Comparison of ENCODE assay signal across 8 cellular contexts in the genomic region with DNA sequence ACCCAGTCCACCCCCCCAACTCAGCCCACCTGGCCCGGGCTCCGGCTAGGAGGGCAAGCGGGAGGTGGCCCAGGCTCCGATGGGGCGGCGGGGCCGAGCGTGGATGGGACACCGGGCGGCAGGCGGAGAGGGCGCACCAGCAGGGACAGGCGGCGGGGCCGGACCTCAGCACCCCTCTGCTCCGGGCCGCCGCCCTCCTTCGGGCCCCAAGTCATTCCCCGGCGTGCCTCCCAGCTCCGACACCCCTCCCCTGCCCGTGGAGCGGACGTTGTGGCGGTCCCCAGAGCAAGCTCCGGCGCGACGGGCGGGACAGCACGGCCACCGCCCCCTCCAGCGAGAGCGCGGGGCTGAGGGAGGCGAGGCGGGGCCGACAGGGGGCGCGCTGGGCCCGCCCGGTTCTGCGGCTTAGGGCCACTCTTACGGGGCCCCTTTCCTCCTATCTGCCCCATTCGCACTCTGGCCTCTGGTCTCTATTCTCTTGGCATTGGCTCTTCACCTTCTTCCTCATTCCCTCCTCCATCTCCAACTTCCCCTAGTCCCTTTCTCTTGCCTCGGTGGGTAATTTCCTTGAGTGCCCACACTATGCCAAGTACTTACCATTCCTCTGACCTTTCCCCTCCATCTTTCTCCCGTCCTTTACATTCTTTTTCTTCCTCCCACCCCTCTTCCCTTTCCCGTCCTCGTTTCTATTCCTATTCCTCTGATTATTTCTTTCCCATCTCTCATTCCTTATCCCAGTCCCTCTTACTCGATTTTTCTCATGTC. TPM values are rescaled to one million over a fixed set of nuclear protein-coding genes. Genes with fewer than 3 reads are reported as not detected.
A peak's percentile ranks its signal among the peaks of the same experiment; 100 is the strongest.
DNase-seq lines count a peak whose midpoint lies in the region; ATAC-seq, FAIRE-seq and TF ChIP-seq lines count a peak whose summit lies in the region.

No MANE protein-coding gene starts in this region.

- H3K9me1 ChIP-seq in keratinocyte (ENCODE audit: control insufficient read depth, extremely low read depth, insufficient read depth, low read length), result no peaks in the 10 kb centered on the region

- H2AFZ ChIP-seq in keratinocyte (ENCODE audit: control insufficient read depth, low read length), result no peak overlapping the region

- H4K20me1 ChIP-seq in DOHH2 (ENCODE audit: control insufficient read depth, insufficient read depth, low read depth, low read length), result no peaks in the 10 kb centered on the region
- H4K20me1 ChIP-seq in keratinocyte (ENCODE audit: control insufficient read depth, extremely low read depth, insufficient read depth, low read length), result peaks cover 5% of the 10 kb centered on the region

- peaks cover 50% of the 10 kb centered on the region for H3K27me3 ChIP-seq in DOHH2 (ENCODE audit: control insufficient read depth, low read length)
- H3K27me3 ChIP-seq in keratinocyte (ENCODE audit: control insufficient read depth, extremely low read depth, insufficient read depth, low read length), result peaks cover 64% of the 10 kb centered on the region

- in situ Hi-C loops in astrocyte of the cerebellum (cut with HindIII; ENCODE audit: low sequenced_read_pairs), result loop anchor here (5.0 to 10.0 kb wide), 3 partner anchors 39 to 137 kb away; no protein-coding TSS in a partner anchor

- DNase-seq in T follicular helper cell (ENCODE audit: low read depth), result peak; percentile 35
- no peak for DNase-seq in astrocyte of the cerebellum (ENCODE audit: low read depth)
- DNase-seq in keratinocyte (ENCODE audit: low read depth, low spot score), result no peak
- peak; percentile 59 to 60 for DNase-seq in stimulated activated CD4-positive, alpha-beta T cell treated with anti-CD3 and anti-CD28 coated beads, Interleukin-4, amount 100 ng/mL, for 48 hours (ENCODE audit: low read depth in 2 of 2)
- DNase-seq in NK-92 (lab: John Stamatoyannopoulos, UW; ENCODE audit: unreplicated experiment), result no peak

- ATAC-seq in HG03103 (IDR thresholded peaks at IDR 0.05; ENCODE audit: low read depth, unreplicated experiment) (peak; percentile 59), HG03045 (IDR thresholded peaks at IDR 0.05; ENCODE audit: unreplicated experiment) (no peak)

- H3F3A ChIP-seq in DOHH2 (ENCODE audit: control insufficient read depth, insufficient read depth), result no peaks in the 10 kb centered on the region

- TF ChIP-seq CTCF in DOHH2 (IDR thresholded peaks at IDR 0.05; ENCODE audit: low read depth, low read length, poor library complexity, severe bottlenecking), result peak; percentile 64
- peak; percentile 61 for TF ChIP-seq CTCF in astrocyte of the cerebellum (IDR thresholded peaks at IDR 0.05; ENCODE audit: low read depth, low read length, missing control alignments)
- peak; percentile 49 to 77 (median 72) for TF ChIP-seq CTCF in keratinocyte (optimal IDR thresholded peaks at IDR 0.05 in 1 of 3, IDR thresholded peaks at IDR 0.05 in 1 of 3, conservative IDR thresholded peaks at IDR 0.05 in 1 of 3; ENCODE audit: extremely low read depth in 1 of 3, insufficient read depth in 2 of 3, low read length in 3 of 3)

- H3K4me3 ChIP-seq in DOHH2 (ENCODE audit: low read length) (no peak overlapping the region), astrocyte of the cerebellum (ENCODE audit: low read depth, low read length) (peak overlapping the region; percentile 28), keratinocyte (ENCODE audit: control insufficient read depth in 2 of 3, extremely low read depth in 1 of 3, insufficient read depth in 2 of 3, low read depth in 1 of 3, low read length in 3 of 3) (peak overlapping the region; percentile 20 to 38 (median 34))

- no peaks in the 10 kb centered on the region for H3K9me3 ChIP-seq in DOHH2 (ENCODE audit: control insufficient read depth, insufficient read depth, low read length)
- no peaks in the 10 kb centered on the region for H3K9me3 ChIP-seq in keratinocyte (ENCODE audit: control insufficient read depth, low read depth, low read length)

- dilution Hi-C loops in keratinocyte (cut with MboI; ENCODE audit: extremely low pct_ligation_motif_present, low sequenced_read_pairs), result no loop called here

- H3K36me3 ChIP-seq in DOHH2 (ENCODE audit: control insufficient read depth, low read length), result no peaks in the 10 kb centered on the region
- H3K36me3 ChIP-seq in keratinocyte (ENCODE audit: control insufficient read depth in 2 of 2, extremely low read depth in 1 of 2, insufficient read depth in 2 of 2, low read length in 2 of 2), result no peaks in the 10 kb centered on the region

- H3K4me2 ChIP-seq in DOHH2 (ENCODE audit: low read length) (no peak overlapping the region; the same call in 1 of the 2 replicates), keratinocyte (ENCODE audit: control insufficient read depth, extremely low read depth, insufficient read depth, low read depth, low read length) (peak overlapping the region; percentile 54)

- H3K79me2 ChIP-seq in DOHH2 (ENCODE audit: control insufficient read depth, low read length) (no peaks in the 10 kb centered on the region), keratinocyte (ENCODE audit: control insufficient read depth, insufficient read depth, low read length) (no peaks in the 10 kb centered on the region)

- FAIRE-seq in keratinocyte (lab: Jason Lieb, UNC), result no peak

- no peak overlapping the region for H3K9ac ChIP-seq in keratinocyte (ENCODE audit: control insufficient read depth, extremely low read depth, insufficient read depth, low read length)

- H3K27ac ChIP-seq in DOHH2 (ENCODE audit: low read depth, low read length) (no peak overlapping the region), keratinocyte (ENCODE audit: control insufficient read depth, insufficient read depth, low read length) (no peak overlapping the region)

- H3K9me2 ChIP-seq in DOHH2 (replicated peaks; ENCODE audit: control insufficient read depth, low read length), result no peaks in the 10 kb centered on the region

- H3K4me1 ChIP-seq in DOHH2 (ENCODE audit: control insufficient read depth, low read length) (no peaks in the 10 kb centered on the region), keratinocyte (ENCODE audit: control insufficient read depth, extremely low read depth, insufficient read depth, low read length) (no peaks in the 10 kb centered on the region)

RNA-seq across cellular contexts. Expression of a gene that starts 0.7 kb away (rescaled TPM):
- polyA plus RNA-seq in keratinocyte, result not detected in 3 replicates
- polyA plus RNA-seq in keratinocyte (2011; ENCODE audit: low read depth), result not detected
- not detected in 2 replicates for polyA plus RNA-seq in keratinocyte (2011; cell fraction: cytosol; rRNA removed)
- polyA plus RNA-seq in keratinocyte (2011; cell fraction: nucleus; rRNA removed), result not detected in 2 replicates
- not detected in 2 replicates for polyA plus RNA-seq in keratinocyte (2012; ENCODE audit: low replicate concordance)
- not detected in 3 replicates for polyA minus RNA-seq in keratinocyte
- polyA minus RNA-seq in keratinocyte (2011; cell fraction: cytosol; rRNA and poly(A)+ RNA removed), result not detected
- polyA minus RNA-seq in keratinocyte (2011; cell fraction: nucleus; rRNA and poly(A)+ RNA removed), result not detected in 2 replicates

RNA-seq across cellular contexts. Expression of a gene that starts 18.8 kb away (rescaled TPM):
- not detected in 3 replicates for polyA plus RNA-seq in keratinocyte
- polyA plus RNA-seq in keratinocyte (2011; ENCODE audit: low read depth), result not detected
- not detected in 2 replicates for polyA plus RNA-seq in keratinocyte (2011; cell fraction: cytosol; rRNA removed)
- not detected in 2 replicates for polyA plus RNA-seq in keratinocyte (2011; cell fraction: nucleus; rRNA removed)
- not detected in 2 replicates for polyA plus RNA-seq in keratinocyte (2012; ENCODE audit: low replicate concordance)
- polyA minus RNA-seq in keratinocyte, result not detected in 3 replicates
- not detected for polyA minus RNA-seq in keratinocyte (2011; cell fraction: cytosol; rRNA and poly(A)+ RNA removed)
- not detected in 2 replicates for polyA minus RNA-seq in keratinocyte (2011; cell fraction: nucleus; rRNA and poly(A)+ RNA removed)

RNA-seq across cellular contexts. Expression of a gene that starts 42.1 kb away (rescaled TPM):
- polyA plus RNA-seq in keratinocyte, result not detected in 3 replicates
- not detected for polyA plus RNA-seq in keratinocyte (2011; ENCODE audit: low read depth)
- polyA plus RNA-seq in keratinocyte (2011; cell fraction: cytosol; rRNA removed), result not detected in 2 replicates
- polyA plus RNA-seq in keratinocyte (2011; cell fraction: nucleus; rRNA removed), result not detected in 2 replicates
- polyA plus RNA-seq in keratinocyte (2012; ENCODE audit: low replicate concordance), result not detected in 2 replicates
- polyA minus RNA-seq in keratinocyte, result not detected in 3 replicates
- not detected for polyA minus RNA-seq in keratinocyte (2011; cell fraction: cytosol; rRNA and poly(A)+ RNA removed)
- polyA minus RNA-seq in keratinocyte (2011; cell fraction: nucleus; rRNA and poly(A)+ RNA removed), result not detected in 2 replicates

RNA-seq across cellular contexts. Expression of a gene that starts 58.8 kb away (rescaled TPM):
- 33.3 to 68.6 TPM (median 43.6 TPM) in 3 replicates for polyA plus RNA-seq in keratinocyte
- polyA plus RNA-seq in keratinocyte (2011; ENCODE audit: low read depth), result 12.4 TPM
- 60.0 and 61.5 TPM in 2 replicates for polyA plus RNA-seq in keratinocyte (2011; cell fraction: cytosol; rRNA removed)
- 58.1 and 59.3 TPM in 2 replicates for polyA plus RNA-seq in keratinocyte (2011; cell fraction: nucleus; rRNA removed)
- polyA plus RNA-seq in keratinocyte (2012; ENCODE audit: low replicate concordance), result 27.9 and 54.2 TPM in 2 replicates
- 57.5 to 64.0 TPM (median 62.2 TPM) in 3 replicates for polyA minus RNA-seq in keratinocyte
- polyA minus RNA-seq in keratinocyte (2011; cell fraction: cytosol; rRNA and poly(A)+ RNA removed), result 38.0 TPM
- 21.0 and 32.6 TPM in 2 replicates for polyA minus RNA-seq in keratinocyte (2011; cell fraction: nucleus; rRNA and poly(A)+ RNA removed)

Comparison
In these comparisons a context has a peak if more than half of its experiments do, and no peak if none do; other contexts are left out.
1. DNase-seq: peak in T follicular helper cell (single experiment) and stimulated activated CD4-positive, alpha-beta T cell treated with anti-CD3 and anti-CD28 coated beads, Interleukin-4, amount 100 ng/mL, for 48 hours (2 of 2); none in astrocyte of the cerebellum (single experiment), keratinocyte (single experiment) and NK-92 (single experiment).
2. Peak in every context shown above with its lines, with median percentiles within 50 percentile points of each other: CTCF ChIP-seq.